Comparison of ENCODE assay signal across 10 cellular contexts in genomic region chr16:87854907-87855683, GRCh38. TPM values are rescaled to one million over a fixed set of nuclear protein-coding genes. Genes with fewer than 3 reads are reported as not detected.
DNase-seq lines count a peak whose midpoint lies in the region; TF ChIP-seq lines count a peak whose summit lies in the region.
"Had no signal": no experiment of that assay in that cellular context is flagged by ENCODE, and none has a peak within 500 bp of the region (broad histone marks: within the 10 kb centered on the region; RNA-seq: fewer than 3 reads in every experiment).

No MANE protein-coding gene starts in this region.

- no peaks in the 10 kb centered on the region for H3K9me3 ChIP-seq in OCI-LY3 (ENCODE audit: insufficient read depth, low read length)

- H3K4me2 ChIP-seq in OCI-LY3 (ENCODE audit: low read length): peak overlapping the region; percentile 67

- H3K9me3 Mint-ChIP-seq in osteocyte (ENCODE audit: unreplicated experiment): no peaks in the 10 kb centered on the region

- peaks cover 13% of the 10 kb centered on the region for H3K36me3 Mint-ChIP-seq in osteocyte (ENCODE audit: unreplicated experiment)

- H3K36me3 ChIP-seq in OCI-LY3 (replicated peaks; ENCODE audit: low read depth, low read length): peaks cover 41% of the 10 kb centered on the region

- no peak overlapping the region; the same call in 1 of the 2 replicates for H3K9ac ChIP-seq in OCI-LY3 (ENCODE audit: low read length)

- H2AFZ ChIP-seq in OCI-LY3 (ENCODE audit: low read depth, low read length): no peak overlapping the region

- H3K4me1 Mint-ChIP-seq in osteocyte (ENCODE audit: unreplicated experiment): peaks cover 83% of the 10 kb centered on the region

- no peaks in the 10 kb centered on the region for H3K27me3 ChIP-seq in OCI-LY3 (ENCODE audit: low read depth, low read length)

- H3K27me3 Mint-ChIP-seq in osteocyte (ENCODE audit: unreplicated experiment): no peaks in the 10 kb centered on the region

- peak overlapping the region; percentile 18 for H3K4me3 Mint-ChIP-seq in osteocyte (ENCODE audit: unreplicated experiment)

- H3K27ac Mint-ChIP-seq in osteocyte (ENCODE audit: unreplicated experiment): peak overlapping the region; percentile 83

- peaks cover 96% of the 10 kb centered on the region for H3K79me2 ChIP-seq in OCI-LY3 (ENCODE audit: low read length)

- H3K4me3 ChIP-seq in OCI-LY3 (ENCODE audit: low read length) (no peak overlapping the region), coronary artery (no peak overlapping the region)
- H3K4me3 ChIP-seq: lung had no signal

- TF ChIP-seq CTCF in C4-2B (conservative IDR thresholded peaks at IDR 0.05) (no peak), OCI-LY3 (IDR thresholded peaks at IDR 0.05; ENCODE audit: low read depth, low read length) (no peak), coronary artery (IDR thresholded peaks at IDR 0.05) (no peak), osteocyte (IDR thresholded peaks at IDR 0.05) (no peak)

- DNase-seq in coronary artery (ENCODE audit: low spot score) (no peak), osteocyte (ENCODE audit: extremely low spot score, unreplicated experiment) (no peak), NCI-H2196 treated with DMSO at 0.1 percent for 48 hours (lab: John Stamatoyannopoulos, UW; ENCODE audit: unreplicated experiment) (no peak), HPDE6-E6E7 (ENCODE audit: extremely low spot score) (no peak), kidney tubule cell (ENCODE audit: low spot score) (no peak), mucosa of gallbladder (ENCODE audit: low spot score) (no peak)
- DNase-seq: stimulated activated CD4-positive, alpha-beta T cell treated with anti-CD3 and anti-CD28 coated beads, Interleukin-4, amount 100 ng/mL, for 24 hours had no signal

- peaks cover 60% of the 10 kb centered on the region for H3K4me1 ChIP-seq in OCI-LY3 (ENCODE audit: low read length)

- H4K20me1 ChIP-seq in OCI-LY3 (ENCODE audit: insufficient read depth, low read length): peaks cover 88% of the 10 kb centered on the region

- H3K27ac ChIP-seq in C4-2B (peak overlapping the region; percentile 80), OCI-LY3 (ENCODE audit: low read length) (peak overlapping the region; percentile 60), coronary artery (peak overlapping the region; percentile 81)

RNA-seq across cellular contexts. Expression of gene SLC7A5, which starts 14.2 kb away (rescaled TPM):
- total RNA-seq in osteocyte: 127 and 133 TPM in 2 replicates
- total RNA-seq in mucosa of gallbladder: 9.4 TPM

Comparison
In these comparisons a context has a peak if more than half of its experiments do, and no peak if none do; other contexts are left out.
1. RNA of gene SLC7A5, which starts 14.2 kb away (total RNA-seq): 127 to 133 TPM in osteocyte; 9.4 TPM in mucosa of gallbladder (single experiment); every median in the first group is over 10 times any median in the second.
2. Peak in every context shown above with its lines, with median percentiles within 50 percentile points of each other: H3K27ac ChIP-seq.